Comparison of ENCODE assay signal across 1 cellular context in genomic region chr14:29028973-29029582, GRCh38.
TF ChIP-seq lines count a peak whose summit lies in the region.

No MANE protein-coding gene starts in this region.

TF ChIP-seq in HepG2, 621 proteins besides CTCF, POLR2A, EP300 and RAD21 (continued from another document and continues in another):
- TF ChIP-seq ELF3 (CRISPR knock-in tag; IDR thresholded peaks at IDR 0.05) (peak; percentile 93), ZNF703 (CRISPR knock-in tag; IDR thresholded peaks at IDR 0.05; ENCODE audit: borderline replicate concordance) (no peak), SIX4 (CRISPR knock-in tag; IDR thresholded peaks at IDR 0.05) (peak; percentile 91), ZNF292 (CRISPR knock-in tag; IDR thresholded peaks at IDR 0.05; ENCODE audit: borderline replicate concordance, low read depth) (peak; percentile 95), JDP2 (CRISPR knock-in tag; IDR thresholded peaks at IDR 0.05; ENCODE audit: borderline replicate concordance) (no peak), MAZ (IDR thresholded peaks at IDR 0.05; ENCODE audit: borderline replicate concordance, low read depth, low read length) (0 out of 2 replicates have a peak, but pooled peaks have one; percentile 67), MAZ (CRISPR knock-in tag; IDR thresholded peaks at IDR 0.05; ENCODE audit: low read depth) (peak; percentile 58; the same call in 1 of the 2 replicates), MEF2D (CRISPR knock-in tag; IDR thresholded peaks at IDR 0.05) (peak; percentile 84), SYNCRIP (IDR thresholded peaks at IDR 0.05; ENCODE audit: insufficient read depth, low read depth, low read length) (no peak), ZSCAN29 (CRISPR knock-in tag; conservative IDR thresholded peaks at IDR 0.05) (no peak; the same call in 1 of the 2 replicates), SOX5 (CRISPR knock-in tag; IDR thresholded peaks at IDR 0.05; ENCODE audit: borderline replicate concordance) (peak; percentile 83), ZNF24 (IDR thresholded peaks at IDR 0.05) (peak; percentile 77), SAP130 (CRISPR knock-in tag; IDR thresholded peaks at IDR 0.05; ENCODE audit: low read depth) (peak; percentile 75), HNRNPL (IDR thresholded peaks at IDR 0.05; ENCODE audit: low read depth, low read length) (no peak), ZNF674 (CRISPR knock-in tag; IDR thresholded peaks at IDR 0.05; ENCODE audit: low read depth) (no peak), SPEN (CRISPR knock-in tag; IDR thresholded peaks at IDR 0.05; ENCODE audit: low read depth) (peak; percentile 86), ZNF691 (CRISPR knock-in tag; IDR thresholded peaks at IDR 0.05; ENCODE audit: borderline replicate concordance, low read depth) (peak; percentile 25; the same call in 1 of the 2 replicates), ZFX (CRISPR knock-in tag; IDR thresholded peaks at IDR 0.05; ENCODE audit: low read depth) (no peak), HDAC1 (CRISPR knock-in tag; IDR thresholded peaks at IDR 0.05) (peak; percentile 96), YEATS2 (CRISPR knock-in tag; IDR thresholded peaks at IDR 0.05; ENCODE audit: borderline replicate concordance) (no peak; the same call in 1 of the 2 replicates), ZNF354B (CRISPR knock-in tag; IDR thresholded peaks at IDR 0.05) (peak; percentile 97; the same call in 1 of the 2 replicates), ZNF784 (CRISPR knock-in tag; IDR thresholded peaks at IDR 0.05; ENCODE audit: borderline replicate concordance) (peak; percentile 71; the same call in 1 of the 2 replicates), ETV6 (CRISPR knock-in tag; conservative IDR thresholded peaks at IDR 0.05) (no peak), CSRNP2 (CRISPR knock-in tag; conservative IDR thresholded peaks at IDR 0.05; ENCODE audit: low read depth) (no peak), TFE3 (CRISPR knock-in tag; IDR thresholded peaks at IDR 0.05) (peak; percentile 67; the same call in 1 of the 2 replicates), TCF7L2 (IDR thresholded peaks at IDR 0.05; ENCODE audit: low read depth, low read length) (no peak), POLR2G (IDR thresholded peaks at IDR 0.05; ENCODE audit: low read depth, low read length) (no peak; the same call in 1 of the 2 replicates), RFXANK (CRISPR knock-in tag; IDR thresholded peaks at IDR 0.05) (peak; percentile 39; the same call in 1 of the 2 replicates), PCBP2 (optimal IDR thresholded peaks at IDR 0.05; ENCODE audit: low read depth, low read length, poor library complexity, severe bottlenecking) (no peak), MAF1 (CRISPR knock-in tag; IDR thresholded peaks at IDR 0.05; ENCODE audit: borderline replicate concordance) (0 out of 2 replicates have a peak, but pooled peaks have one; percentile 74), HNRNPUL1 (IDR thresholded peaks at IDR 0.05; ENCODE audit: low read depth, low read length) (no peak), ADNP (CRISPR knock-in tag; IDR thresholded peaks at IDR 0.05) (peak; percentile 68; the same call in 1 of the 2 replicates), ZFY (CRISPR knock-in tag; IDR thresholded peaks at IDR 0.05) (peak; percentile 56), JUN (CRISPR knock-in tag; IDR thresholded peaks at IDR 0.05) (peak; percentile 93), ZNF580 (CRISPR knock-in tag; IDR thresholded peaks at IDR 0.05; ENCODE audit: borderline replicate concordance, low read depth) (peak; percentile 97)
- TF ChIP-seq, protein P1, sequence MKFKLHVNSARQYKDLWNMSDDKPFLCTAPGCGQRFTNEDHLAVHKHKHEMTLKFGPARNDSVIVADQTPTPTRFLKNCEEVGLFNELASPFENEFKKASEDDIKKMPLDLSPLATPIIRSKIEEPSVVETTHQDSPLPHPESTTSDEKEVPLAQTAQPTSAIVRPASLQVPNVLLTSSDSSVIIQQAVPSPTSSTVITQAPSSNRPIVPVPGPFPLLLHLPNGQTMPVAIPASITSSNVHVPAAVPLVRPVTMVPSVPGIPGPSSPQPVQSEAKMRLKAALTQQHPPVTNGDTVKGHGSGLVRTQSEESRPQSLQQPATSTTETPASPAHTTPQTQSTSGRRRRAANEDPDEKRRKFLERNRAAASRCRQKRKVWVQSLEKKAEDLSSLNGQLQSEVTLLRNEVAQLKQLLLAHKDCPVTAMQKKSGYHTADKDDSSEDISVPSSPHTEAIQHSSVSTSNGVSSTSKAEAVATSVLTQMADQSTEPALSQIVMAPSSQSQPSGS (CRISPR knock-in tag; IDR thresholded peaks at IDR 0.05): peak; percentile 92
- TF ChIP-seq, protein P2, sequence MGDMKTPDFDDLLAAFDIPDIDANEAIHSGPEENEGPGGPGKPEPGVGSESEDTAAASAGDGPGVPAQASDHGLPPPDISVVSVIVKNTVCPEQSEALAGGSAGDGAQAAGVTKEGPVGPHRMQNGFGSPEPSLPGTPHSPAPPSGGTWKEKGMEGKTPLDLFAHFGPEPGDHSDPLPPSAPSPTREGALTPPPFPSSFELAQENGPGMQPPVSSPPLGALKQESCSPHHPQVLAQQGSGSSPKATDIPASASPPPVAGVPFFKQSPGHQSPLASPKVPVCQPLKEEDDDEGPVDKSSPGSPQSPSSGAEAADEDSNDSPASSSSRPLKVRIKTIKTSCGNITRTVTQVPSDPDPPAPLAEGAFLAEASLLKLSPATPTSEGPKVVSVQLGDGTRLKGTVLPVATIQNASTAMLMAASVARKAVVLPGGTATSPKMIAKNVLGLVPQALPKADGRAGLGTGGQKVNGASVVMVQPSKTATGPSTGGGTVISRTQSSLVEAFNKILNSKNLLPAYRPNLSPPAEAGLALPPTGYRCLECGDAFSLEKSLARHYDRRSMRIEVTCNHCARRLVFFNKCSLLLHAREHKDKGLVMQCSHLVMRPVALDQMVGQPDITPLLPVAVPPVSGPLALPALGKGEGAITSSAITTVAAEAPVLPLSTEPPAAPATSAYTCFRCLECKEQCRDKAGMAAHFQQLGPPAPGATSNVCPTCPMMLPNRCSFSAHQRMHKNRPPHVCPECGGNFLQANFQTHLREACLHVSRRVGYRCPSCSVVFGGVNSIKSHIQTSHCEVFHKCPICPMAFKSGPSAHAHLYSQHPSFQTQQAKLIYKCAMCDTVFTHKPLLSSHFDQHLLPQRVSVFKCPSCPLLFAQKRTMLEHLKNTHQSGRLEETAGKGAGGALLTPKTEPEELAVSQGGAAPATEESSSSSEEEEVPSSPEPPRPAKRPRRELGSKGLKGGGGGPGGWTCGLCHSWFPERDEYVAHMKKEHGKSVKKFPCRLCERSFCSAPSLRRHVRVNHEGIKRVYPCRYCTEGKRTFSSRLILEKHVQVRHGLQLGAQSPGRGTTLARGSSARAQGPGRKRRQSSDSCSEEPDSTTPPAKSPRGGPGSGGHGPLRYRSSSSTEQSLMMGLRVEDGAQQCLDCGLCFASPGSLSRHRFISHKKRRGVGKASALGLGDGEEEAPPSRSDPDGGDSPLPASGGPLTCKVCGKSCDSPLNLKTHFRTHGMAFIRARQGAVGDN (CRISPR knock-in tag; IDR thresholded peaks at IDR 0.05): no peak; the same call in 1 of the 2 replicates
- TF ChIP-seq, protein P3, sequence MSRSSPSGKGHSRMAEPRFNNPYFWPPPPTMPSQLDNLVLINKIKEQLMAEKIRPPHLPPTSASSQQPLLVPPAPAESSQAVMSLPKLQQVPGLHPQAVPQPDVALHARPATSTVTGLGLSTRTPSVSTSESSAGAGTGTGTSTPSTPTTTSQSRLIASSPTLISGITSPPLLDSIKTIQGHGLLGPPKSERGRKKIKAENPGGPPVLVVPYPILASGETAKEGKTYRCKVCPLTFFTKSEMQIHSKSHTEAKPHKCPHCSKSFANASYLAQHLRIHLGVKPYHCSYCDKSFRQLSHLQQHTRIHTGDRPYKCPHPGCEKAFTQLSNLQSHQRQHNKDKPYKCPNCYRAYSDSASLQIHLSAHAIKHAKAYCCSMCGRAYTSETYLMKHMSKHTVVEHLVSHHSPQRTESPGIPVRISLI (CRISPR knock-in tag; IDR thresholded peaks at IDR 0.05; ENCODE audit: borderline replicate concordance): no peak
- TF ChIP-seq, protein P4, sequence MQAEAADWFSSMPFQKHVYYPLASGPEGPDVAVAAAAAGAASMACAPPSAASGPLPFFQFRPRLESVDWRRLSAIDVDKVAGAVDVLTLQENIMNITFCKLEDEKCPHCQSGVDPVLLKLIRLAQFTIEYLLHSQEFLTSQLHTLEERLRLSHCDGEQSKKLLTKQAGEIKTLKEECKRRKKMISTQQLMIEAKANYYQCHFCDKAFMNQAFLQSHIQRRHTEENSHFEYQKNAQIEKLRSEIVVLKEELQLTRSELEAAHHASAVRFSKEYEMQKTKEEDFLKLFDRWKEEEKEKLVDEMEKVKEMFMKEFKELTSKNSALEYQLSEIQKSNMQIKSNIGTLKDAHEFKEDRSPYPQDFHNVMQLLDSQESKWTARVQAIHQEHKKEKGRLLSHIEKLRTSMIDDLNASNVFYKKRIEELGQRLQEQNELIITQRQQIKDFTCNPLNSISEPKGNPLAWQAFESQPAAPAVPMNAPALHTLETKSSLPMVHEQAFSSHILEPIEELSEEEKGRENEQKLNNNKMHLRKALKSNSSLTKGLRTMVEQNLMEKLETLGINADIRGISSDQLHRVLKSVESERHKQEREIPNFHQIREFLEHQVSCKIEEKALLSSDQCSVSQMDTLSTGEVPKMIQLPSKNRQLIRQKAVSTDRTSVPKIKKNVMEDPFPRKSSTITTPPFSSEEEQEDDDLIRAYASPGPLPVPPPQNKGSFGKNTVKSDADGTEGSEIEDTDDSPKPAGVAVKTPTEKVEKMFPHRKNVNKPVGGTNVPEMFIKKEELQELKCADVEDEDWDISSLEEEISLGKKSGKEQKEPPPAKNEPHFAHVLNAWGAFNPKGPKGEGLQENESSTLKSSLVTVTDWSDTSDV (CRISPR knock-in tag; IDR thresholded peaks at IDR 0.05): no peak
- TF ChIP-seq, protein P5, sequence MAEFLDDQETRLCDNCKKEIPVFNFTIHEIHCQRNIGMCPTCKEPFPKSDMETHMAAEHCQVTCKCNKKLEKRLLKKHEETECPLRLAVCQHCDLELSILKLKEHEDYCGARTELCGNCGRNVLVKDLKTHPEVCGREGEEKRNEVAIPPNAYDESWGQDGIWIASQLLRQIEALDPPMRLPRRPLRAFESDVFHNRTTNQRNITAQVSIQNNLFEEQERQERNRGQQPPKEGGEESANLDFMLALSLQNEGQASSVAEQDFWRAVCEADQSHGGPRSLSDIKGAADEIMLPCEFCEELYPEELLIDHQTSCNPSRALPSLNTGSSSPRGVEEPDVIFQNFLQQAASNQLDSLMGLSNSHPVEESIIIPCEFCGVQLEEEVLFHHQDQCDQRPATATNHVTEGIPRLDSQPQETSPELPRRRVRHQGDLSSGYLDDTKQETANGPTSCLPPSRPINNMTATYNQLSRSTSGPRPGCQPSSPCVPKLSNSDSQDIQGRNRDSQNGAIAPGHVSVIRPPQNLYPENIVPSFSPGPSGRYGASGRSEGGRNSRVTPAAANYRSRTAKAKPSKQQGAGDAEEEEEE (CRISPR knock-in tag; IDR thresholded peaks at IDR 0.05; ENCODE audit: borderline replicate concordance): 0 out of 2 replicates have a peak, but pooled peaks have one; percentile 51
- TF ChIP-seq, protein P6, sequence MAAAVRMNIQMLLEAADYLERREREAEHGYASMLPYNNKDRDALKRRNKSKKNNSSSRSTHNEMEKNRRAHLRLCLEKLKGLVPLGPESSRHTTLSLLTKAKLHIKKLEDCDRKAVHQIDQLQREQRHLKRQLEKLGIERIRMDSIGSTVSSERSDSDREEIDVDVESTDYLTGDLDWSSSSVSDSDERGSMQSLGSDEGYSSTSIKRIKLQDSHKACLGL (CRISPR knock-in tag; IDR thresholded peaks at IDR 0.05): no peak
